4 cellular contexts compared by ENCODE assay signal in the genomic region with DNA sequence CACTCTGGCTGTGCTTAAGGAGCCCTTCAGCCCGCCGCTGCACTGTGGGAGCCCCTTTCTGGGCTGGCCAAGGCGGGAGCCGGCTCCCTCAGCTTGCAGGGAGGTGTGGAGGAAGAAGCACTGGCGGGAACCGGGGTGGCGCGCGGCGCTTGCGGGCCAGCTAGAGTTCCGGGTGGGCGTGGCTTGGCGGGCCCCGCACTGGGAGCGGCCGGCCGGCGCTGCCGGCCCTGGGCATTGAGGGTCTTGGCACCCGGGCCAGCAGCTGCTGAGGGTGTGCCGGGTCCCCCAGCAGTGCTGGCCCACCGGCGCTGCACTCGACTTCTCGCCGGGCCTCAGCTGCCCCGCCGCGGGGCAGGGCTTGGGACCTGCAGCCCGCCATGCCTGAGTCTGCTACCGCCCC. TPM values are rescaled to one million over a fixed set of nuclear protein-coding genes. Genes with fewer than 3 reads are reported as not detected.
"Had no signal": no experiment of that assay in that cellular context is flagged by ENCODE, and none has a peak within 500 bp of the region (broad histone marks: within the 10 kb centered on the region; RNA-seq: fewer than 3 reads in every experiment).

No MANE protein-coding gene starts in this region.

RNA-seq across cellular contexts. Expression of gene FSTL5, which starts 39.7 kb away (rescaled TPM):
- total RNA-seq: LHCN-M2, MCF 10A, OCI-LY7, Right ventricle myocardium inferior had no signal
